Comparison of ENCODE assay signal across 7 cellular contexts in the genomic region with DNA sequence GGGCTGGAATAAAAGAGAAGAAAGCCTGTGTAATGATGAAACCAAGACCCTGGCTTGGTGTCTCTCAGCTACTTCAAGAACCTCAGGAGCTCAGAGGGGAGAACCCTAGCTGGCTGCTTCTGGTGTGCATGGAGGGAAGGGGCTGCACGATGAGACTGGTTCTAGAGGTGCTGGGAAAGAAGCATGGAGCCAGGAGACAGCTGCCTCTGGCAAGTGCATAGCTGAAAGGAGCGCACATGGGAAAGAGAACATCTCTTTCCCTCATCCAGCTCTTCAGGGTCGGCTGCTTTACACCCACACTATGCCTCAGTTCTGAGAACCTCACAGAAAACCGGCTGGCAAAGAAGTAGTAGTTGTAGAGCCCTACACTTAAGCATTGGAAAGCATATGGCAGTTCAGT.
"Had no signal": no experiment of that assay in that cellular context is flagged by ENCODE, and none has a peak within 500 bp of the region (broad histone marks: within the 10 kb centered on the region; RNA-seq: fewer than 3 reads in every experiment).

No MANE protein-coding gene starts in this region.

- FAIRE-seq: pancreas had no signal

- H3K27ac Mint-ChIP-seq: activated CD4-positive, alpha-beta T cell treated with anti-CD3 and anti-CD28 coated beads, Interleukin-2, amount 10 ng/mL, durations not matched to agents 7 days and 5 days; activated naive CD4-positive, alpha-beta T cell treated with anti-CD3 and anti-CD28 coated beads, Interleukin-2, amount 10 ng/mL, durations not matched to agents 7 days and 5 days; activated T-helper 17 cell treated with anti-CD3 and anti-CD28 coated beads, Interleukin-2, amount 50 U/mL, for 72 hours; WTC11 had no signal

- H3K27me3 ChIP-seq: pancreas, tibial nerve had no signal

- H3K4me1 Mint-ChIP-seq: activated naive CD4-positive, alpha-beta T cell treated with anti-CD3 and anti-CD28 coated beads, Interleukin-2, amount 10 ng/mL, durations not matched to agents 7 days and 5 days had no signal

- H3K27me3 Mint-ChIP-seq: activated CD4-positive, alpha-beta T cell treated with anti-CD3 and anti-CD28 coated beads, Interleukin-2, amount 10 ng/mL, durations not matched to agents 7 days and 5 days; activated naive CD4-positive, alpha-beta T cell treated with anti-CD3 and anti-CD28 coated beads, Interleukin-2, amount 10 ng/mL, durations not matched to agents 7 days and 5 days; activated T-helper 17 cell treated with anti-CD3 and anti-CD28 coated beads, Interleukin-2, amount 50 U/mL, for 72 hours had no signal

- H3K36me3 ChIP-seq: pancreas had no signal

- H3K9me3 ChIP-seq: pancreas, tibial nerve had no signal

- H3K4me3 Mint-ChIP-seq: activated CD4-positive, alpha-beta T cell treated with anti-CD3 and anti-CD28 coated beads, Interleukin-2, amount 10 ng/mL, durations not matched to agents 7 days and 5 days; activated naive CD4-positive, alpha-beta T cell treated with anti-CD3 and anti-CD28 coated beads, Interleukin-2, amount 10 ng/mL, durations not matched to agents 7 days and 5 days; activated T-helper 17 cell treated with anti-CD3 and anti-CD28 coated beads, Interleukin-2, amount 50 U/mL, for 72 hours; WTC11 had no signal

- H3K4me1 ChIP-seq: pancreas had no signal

- H3K27ac ChIP-seq: pancreas, tibial nerve had no signal

- H3K9me3 Mint-ChIP-seq: activated CD4-positive, alpha-beta T cell treated with anti-CD3 and anti-CD28 coated beads, Interleukin-2, amount 10 ng/mL, durations not matched to agents 7 days and 5 days; activated naive CD4-positive, alpha-beta T cell treated with anti-CD3 and anti-CD28 coated beads, Interleukin-2, amount 10 ng/mL, durations not matched to agents 7 days and 5 days; activated T-helper 17 cell treated with anti-CD3 and anti-CD28 coated beads, Interleukin-2, amount 50 U/mL, for 72 hours had no signal

- H3K4me3 ChIP-seq: pancreas, skin epidermis, tibial nerve had no signal
